21 cellular contexts compared by ENCODE assay signal in the genomic region with DNA sequence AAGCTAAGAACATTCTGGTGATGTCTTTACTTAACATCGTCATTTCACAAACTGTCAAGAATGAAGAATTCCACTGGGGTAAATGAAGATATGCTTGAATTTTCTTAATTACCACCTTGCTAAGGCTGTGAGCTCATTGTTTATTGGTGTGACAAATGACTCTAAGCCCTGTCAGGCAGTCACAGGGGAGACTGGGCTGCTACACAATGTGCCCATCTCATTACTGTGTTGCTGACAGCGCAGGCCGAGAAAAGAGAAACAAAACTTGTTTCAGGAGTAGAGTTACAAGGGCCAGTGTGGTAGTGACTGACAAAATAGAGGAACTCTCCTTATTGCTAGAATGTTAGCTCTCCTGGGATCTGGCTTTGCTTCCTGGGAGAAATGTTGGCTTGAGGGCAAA.
"Had no signal": no experiment of that assay in that cellular context is flagged by ENCODE, and none has a peak within 500 bp of the region (broad histone marks: within the 10 kb centered on the region; RNA-seq: fewer than 3 reads in every experiment).

No MANE protein-coding gene starts in this region.

- H3K4me3 ChIP-seq: dorsolateral prefrontal cortex, gastrocnemius medialis, lung, pancreas, right lobe of liver, transverse colon, upper lobe of right lung, uterus had no signal

- H3K4me1 ChIP-seq: gastrocnemius medialis, pancreas, right lobe of liver, transverse colon, upper lobe of right lung, uterus had no signal

- H3K9me3 ChIP-seq: gastrocnemius medialis, neutrophil, pancreas, right lobe of liver, transverse colon, upper lobe of right lung, uterus had no signal

- ATAC-seq: esophagus mucosa; gastrocnemius medialis; left lobe of liver; naive thymus-derived CD4-positive, alpha-beta T cell; pancreas; right lobe of liver; stimulated activated naive B cell treated with anti-CD40 and anti-IgM and Interleukin-4, amounts not matched to agents 10 μg/mL and 1 μg/mL and 100 μg/mL, for 72 hours; upper lobe of right lung had no signal

- DNase-seq: dorsolateral prefrontal cortex; effector CD4-positive, alpha-beta T cell; foreskin fibroblast; gastrocnemius medialis; mesenchymal stem cell; midbrain; naive thymus-derived CD4-positive, alpha-beta T cell; pancreas; right lobe of liver; small intestine; stimulated activated CD4-positive, alpha-beta T cell treated with anti-CD3 and anti-CD28 coated beads, Interleukin-15, amount 100 ng/mL, for 24 hours; stimulated activated CD4-positive, alpha-beta T cell treated with anti-CD3 and anti-CD28 coated beads, Interleukin-2, amount 100 ng/mL, for 48 hours; stimulated activated naive B cell treated with anti-CD40 and anti-IgM and Interleukin-4, amounts not matched to agents 10 μg/mL and 1 μg/mL and 100 μg/mL, for 72 hours; transverse colon; upper lobe of right lung; uterus had no signal

- H3K36me3 ChIP-seq: gastrocnemius medialis, neutrophil, pancreas, right lobe of liver, transverse colon, upper lobe of right lung, uterus had no signal

- H3K27me3 ChIP-seq: dorsolateral prefrontal cortex, gastrocnemius medialis, neutrophil, pancreas, right lobe of liver, transverse colon, upper lobe of right lung, uterus had no signal

- H3K27ac ChIP-seq: dorsolateral prefrontal cortex, epithelial cell of prostate, gastrocnemius medialis, neutrophil, pancreas, right lobe of liver, transverse colon, upper lobe of right lung, uterus had no signal
